8 cellular contexts compared by ENCODE assay signal in genomic region chr9:15306068-15306756, GRCh38. TPM values are rescaled to one million over a fixed set of nuclear protein-coding genes. Genes with fewer than 3 reads are reported as not detected.
A peak's percentile ranks its signal among the peaks of the same experiment; 100 is the strongest.
DNase-seq lines count a peak whose midpoint lies in the region; ATAC-seq and TF ChIP-seq lines count a peak whose summit lies in the region.

No MANE protein-coding gene starts in this region.

- ATAC-seq in HG02852 (IDR thresholded peaks at IDR 0.05; ENCODE audit: unreplicated experiment): peak; percentile 22
- ATAC-seq in activated T-cell treated with anti-CD3 and anti-CD28 coated beads, Interleukin-2, amount 50 U/mL, for 72 hours (replicated peaks in 1 of 2): peak; percentile 24 to 29
- ATAC-seq in HG03095 (IDR thresholded peaks at IDR 0.05; ENCODE audit: unreplicated experiment): no peak

- H3K27me3 Mint-ChIP-seq in activated T-cell treated with anti-CD3 and anti-CD28 coated beads, Interleukin-2, amount 50 U/mL, for 72 hours (ENCODE audit: low read depth): no peaks in the 10 kb centered on the region
- H3K27me3 Mint-ChIP-seq in nephron (ENCODE audit: low read depth): no peaks in the 10 kb centered on the region

- H3K36me3 Mint-ChIP-seq in activated T-cell treated with anti-CD3 and anti-CD28 coated beads, Interleukin-2, amount 50 U/mL, for 72 hours (ENCODE audit: insufficient read depth in 2 of 2): peaks cover 3 to 7% of the 10 kb centered on the region in 2 donors
- H3K36me3 Mint-ChIP-seq in nephron (ENCODE audit: low read depth): peaks cover 5% of the 10 kb centered on the region

- H3K9me3 Mint-ChIP-seq in activated T-cell treated with anti-CD3 and anti-CD28 coated beads, Interleukin-2, amount 50 U/mL, for 72 hours: no peaks in the 10 kb centered on the region
- H3K9me3 Mint-ChIP-seq in nephron: no peaks in the 10 kb centered on the region

- TF ChIP-seq CTCF in nephron (IDR thresholded peaks at IDR 0.05; ENCODE audit: unreplicated experiment in 3 of 3): no peak

- peak overlapping the region; percentile 98 to 100 for H3K4me3 Mint-ChIP-seq in activated T-cell treated with anti-CD3 and anti-CD28 coated beads, Interleukin-2, amount 50 U/mL, for 72 hours
- H3K4me3 Mint-ChIP-seq in nephron: peak overlapping the region; percentile 98 to 99 (median 98)

- H3K4me1 Mint-ChIP-seq in activated T-cell treated with anti-CD3 and anti-CD28 coated beads, Interleukin-2, amount 50 U/mL, for 72 hours (ENCODE audit: low read depth): peaks cover 56% of the 10 kb centered on the region
- peaks cover 14% of the 10 kb centered on the region for H3K4me1 Mint-ChIP-seq in nephron

- peak overlapping the region; percentile 97 for H3K27ac Mint-ChIP-seq in activated T-cell treated with anti-CD3 and anti-CD28 coated beads, Interleukin-2, amount 50 U/mL, for 72 hours
- H3K27ac Mint-ChIP-seq in nephron: peak overlapping the region; percentile 38 to 65 (median 64)

- DNase-seq in DMS114 treated with DMSO at 0.1 percent for 48 hours (lab: John Stamatoyannopoulos, UW; ENCODE audit: unreplicated experiment) (peak; percentile 21), NCI-H510A treated with DMSO at 0.1 percent for 48 hours (lab: John Stamatoyannopoulos, UW) (peak; percentile 85), fibroblast of peridontal ligament (ENCODE audit: extremely low read depth) (peak; percentile 60), NCI-H1694 treated with DMSO at 0.1 percent for 48 hours (lab: John Stamatoyannopoulos, UW) (no peak)
- peak; percentile 47 to 52 for DNase-seq in activated T-cell treated with anti-CD3 and anti-CD28 coated beads, Interleukin-2, amount 50 U/mL, for 72 hours

RNA-seq across cellular contexts. Expression of gene TTC39B, which starts 0.8 kb away (rescaled TPM):
- total RNA-seq in activated T-cell treated with anti-CD3 and anti-CD28 coated beads, Interleukin-2, amount 50 U/mL, for 72 hours: 10 to 100 TPM; 30.8 to 46.7 TPM
